8 cellular contexts compared by ENCODE assay signal in the genomic region with DNA sequence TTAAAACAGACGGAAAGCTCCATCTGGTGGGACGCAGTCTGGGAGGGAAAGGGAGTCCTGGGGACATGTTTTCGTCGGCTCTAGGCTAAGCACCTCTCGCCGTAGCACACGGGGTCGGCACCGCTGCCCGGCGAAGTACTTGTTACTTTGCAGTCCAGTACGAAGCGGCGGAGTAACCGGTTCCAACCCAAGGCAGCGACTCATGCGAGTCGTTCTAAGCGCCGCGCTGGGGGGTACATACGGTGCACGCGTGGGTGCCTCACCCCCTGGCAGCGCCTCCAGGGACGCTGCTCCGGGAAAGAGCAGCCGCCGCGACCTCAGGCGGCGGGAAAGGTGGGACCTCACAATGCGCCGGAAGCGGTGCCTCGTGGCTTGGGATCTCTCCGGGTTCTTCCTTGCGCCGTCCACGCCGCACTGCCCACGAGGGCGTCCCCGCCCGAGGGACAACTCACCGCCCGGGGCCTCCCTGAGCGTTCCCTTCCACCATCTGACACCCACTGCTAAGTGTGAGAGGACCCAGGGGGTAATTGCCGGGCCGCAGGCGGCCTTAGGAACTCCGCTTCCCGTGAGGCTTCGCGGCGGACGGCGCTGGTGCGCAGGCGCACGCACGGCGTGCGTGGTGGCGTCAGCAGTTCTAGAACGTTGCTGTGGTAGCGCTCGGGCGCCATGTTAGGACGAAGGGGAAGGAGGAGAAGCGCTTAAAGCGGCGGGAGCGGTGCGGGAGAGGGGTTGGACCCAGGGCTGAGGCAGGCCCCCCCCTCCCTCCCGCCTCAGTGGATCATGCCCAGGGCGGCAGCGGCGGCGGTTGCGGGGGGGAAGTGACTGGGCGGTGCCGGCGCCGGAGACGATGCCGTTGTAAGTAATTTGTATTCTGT. TPM values are rescaled to one million over a fixed set of nuclear protein-coding genes. Genes with fewer than 3 reads are reported as not detected.
DNase-seq lines count a peak whose midpoint lies in the region; TF ChIP-seq lines count a peak whose summit lies in the region.

A gene (plus strand): TSS at position 637 of the 875 bp plus-strand sequence. CDS start 211 bp downstream, at position 848.

- peak within 1 kb of the TSS; percentile 100 for H3K27ac Mint-ChIP-seq in neural progenitor cell

- H4K20me1 ChIP-seq in MM.1S (ENCODE audit: insufficient read depth, low read length) (no peaks in the 10 kb centered on the region), neural progenitor cell (ENCODE audit: low read depth) (peaks cover 43% of the 10 kb centered on the region)

- peak within 1 kb of the TSS; percentile 98 for H3K4me3 Mint-ChIP-seq in neural progenitor cell

- TF ChIP-seq CTCF in MM.1S (IDR thresholded peaks at IDR 0.05; ENCODE audit: low read length) (0 out of 2 replicates have a peak, but pooled peaks have one; percentile 6), foreskin fibroblast (IDR thresholded peaks at IDR 0.05; ENCODE audit: low read depth, low read length) (no peak), neural progenitor cell (IDR thresholded peaks at IDR 0.05) (peak; percentile 19)

- peaks cover 24% of the 10 kb centered on the region for H3K4me1 Mint-ChIP-seq in neural progenitor cell

- in situ Hi-C loops in G401 (cut with HindIII; ENCODE audit: low sequenced_read_pairs): no loop called here
- in situ Hi-C loops in HAP-1 (cut with MboI; ENCODE audit: low sequenced_read_pairs): no loop called here

- H3K4me1 ChIP-seq in HAP-1 (peaks cover 17% of the 10 kb centered on the region), MM.1S (ENCODE audit: low read length) (peaks cover 10% of the 10 kb centered on the region), neural progenitor cell (peaks cover 27% of the 10 kb centered on the region)

- peaks cover 5% of the 10 kb centered on the region for H3K36me3 ChIP-seq in HAP-1 (replicated peaks)
- no peaks in the 10 kb centered on the region for H3K36me3 ChIP-seq in MM.1S (replicated peaks; ENCODE audit: insufficient read depth, low read length)
- no peaks in the 10 kb centered on the region for H3K36me3 ChIP-seq in neural progenitor cell

- peak within 1 kb of the TSS; percentile 52; the same call in 1 of the 2 replicates for H3K27ac ChIP-seq in MM.1S (ENCODE audit: low read length)
- peak within 1 kb of the TSS; percentile 88 for H3K27ac ChIP-seq in neural progenitor cell

- H3K9me3 Mint-ChIP-seq in neural progenitor cell: peaks cover 3% of the 10 kb centered on the region

- peaks cover 13% of the 10 kb centered on the region for H3K27me3 Mint-ChIP-seq in neural progenitor cell (ENCODE audit: insufficient read depth, low read depth)

- peaks cover 15% of the 10 kb centered on the region for H3K36me3 Mint-ChIP-seq in neural progenitor cell

- peak within 1 kb of the TSS; percentile 82 for H3K4me2 ChIP-seq in MM.1S (ENCODE audit: low read depth, low read length)
- peak within 1 kb of the TSS; percentile 88 for H3K4me2 ChIP-seq in neural progenitor cell

- H3K4me3 ChIP-seq in HAP-1 (peak within 1 kb of the TSS; percentile 91), MM.1S (ENCODE audit: low read length) (peak within 1 kb of the TSS; percentile 73), foreskin fibroblast (ENCODE audit: low read depth in 1 of 2, low read length in 2 of 2) (peak within 1 kb of the TSS; percentile 94 to 98), neural progenitor cell (peak within 1 kb of the TSS; percentile 85)

- H3F3A ChIP-seq in MM.1S (ENCODE audit: insufficient read depth, low read length): 0 out of 2 replicates have a peak, but pooled peaks cover under 1% of the 10 kb centered on the region
- H3F3A ChIP-seq in neural progenitor cell (ENCODE audit: low read depth): peaks cover 6% of the 10 kb centered on the region

- peaks cover 48% of the 10 kb centered on the region for H3K79me2 ChIP-seq in MM.1S (ENCODE audit: low read length)
- H3K79me2 ChIP-seq in neural progenitor cell (ENCODE audit: low read depth): peaks cover 59% of the 10 kb centered on the region

- H3K27me3 ChIP-seq in HAP-1 (ENCODE audit: low read depth): no peaks in the 10 kb centered on the region
- no peaks in the 10 kb centered on the region for H3K27me3 ChIP-seq in MM.1S (replicated peaks; ENCODE audit: insufficient read depth, low read length)
- no peaks in the 10 kb centered on the region for H3K27me3 ChIP-seq in neural progenitor cell

- H3K9me3 ChIP-seq in HAP-1 (no peaks in the 10 kb centered on the region), MM.1S (replicated peaks; ENCODE audit: insufficient read depth, low read length) (no peaks in the 10 kb centered on the region), neural progenitor cell (ENCODE audit: low read depth) (no peaks in the 10 kb centered on the region)

- no peaks in the 10 kb centered on the region for H3K9me2 ChIP-seq in MM.1S (replicated peaks; ENCODE audit: insufficient read depth, low read length)

- DNase-seq in G401 (ENCODE audit: low spot score) (peak; percentile 93), HAP-1 (ENCODE audit: low spot score in 2 of 2) (peak; percentile 92 to 95), MM.1S (peak; percentile 90), SIG-M5 (lab: John Stamatoyannopoulos, UW) (peak; percentile 68), activated gamma-delta T cell treated with Interleukin-2 at 50 U/mL for 16 hours (peak; percentile 92), foreskin fibroblast (peak; percentile 96 to 99), neural progenitor cell (ENCODE audit: low spot score) (peak; percentile 97), stromal cell of bone marrow (ENCODE audit: low read depth) (peak; percentile 91)

- H3K9ac ChIP-seq in MM.1S (ENCODE audit: low read length) (peak within 1 kb of the TSS; percentile 76), neural progenitor cell (peak within 1 kb of the TSS; percentile 89)

- H2AFZ ChIP-seq in MM.1S (ENCODE audit: low read length) (peak within 1 kb of the TSS; percentile 52), neural progenitor cell (replicated peaks) (peak within 1 kb of the TSS; percentile 95)

RNA-seq across cellular contexts. Expression of the gene that starts here (rescaled TPM):
- total RNA-seq in G401 (2014; rRNA removed; shearing (Covaris generic)): 143 and 274 TPM in 2 replicates
- 169 and 235 TPM in 2 replicates for total RNA-seq in neural progenitor cell (ENCODE audit: low replicate concordance)

Comparison
In these comparisons a context has a peak if more than half of its experiments do, and no peak if none do; other contexts are left out.
1. Peak in every context shown above with its lines: DNase-seq, H3K4me3 ChIP-seq and H3K27ac ChIP-seq.